ENCODE assay signal across 18 cellular contexts in the genomic region with DNA sequence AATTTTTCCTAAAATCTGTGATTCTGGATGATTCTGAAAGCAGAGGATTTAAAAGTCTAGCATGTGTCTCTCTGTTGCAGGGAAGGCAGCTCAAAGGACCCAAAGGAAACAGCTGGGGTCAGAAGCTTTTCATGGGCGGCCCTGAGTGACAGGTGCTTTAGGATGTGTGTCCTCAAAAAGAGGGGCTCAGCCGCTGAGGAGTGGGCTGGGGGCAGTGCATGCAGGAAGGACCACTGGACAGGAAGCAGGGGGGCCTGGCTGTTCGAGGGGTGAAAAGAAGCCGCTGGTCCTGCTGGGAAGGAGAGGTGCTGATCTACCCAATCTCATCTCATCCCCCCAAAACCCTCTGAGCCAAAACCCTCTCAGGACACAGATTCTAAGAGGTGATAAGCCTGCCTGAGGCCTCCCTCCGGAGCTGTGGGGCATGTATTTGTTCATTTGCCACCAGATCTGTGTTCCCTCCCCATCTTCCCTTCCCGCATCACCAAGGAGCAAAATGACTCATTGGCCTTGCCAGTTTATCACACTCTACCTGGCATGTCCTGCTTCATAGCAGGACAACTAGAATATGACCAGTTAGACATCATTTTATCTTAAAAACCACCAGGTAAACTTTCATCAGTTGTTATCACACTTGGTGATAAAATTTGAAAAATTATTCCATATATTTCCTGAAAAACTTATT.
DNase-seq lines count a peak whose midpoint lies in the region; ATAC-seq and TF ChIP-seq lines count a peak whose summit lies in the region.
"Had no signal": no experiment of that assay in that cellular context is flagged by ENCODE, and none has a peak within 500 bp of the region (broad histone marks: within the 10 kb centered on the region; RNA-seq: fewer than 3 reads in every experiment).

No MANE protein-coding gene starts in this region.

- H3K9me3 ChIP-seq in DND-41 (ENCODE audit: insufficient read depth, low read length, severe bottlenecking) (no peaks in the 10 kb centered on the region), neuronal stem cell (replicated peaks in 1 of 2; ENCODE audit: control insufficient read depth in 2 of 2, insufficient read depth in 1 of 2, low read depth in 1 of 2, low read length in 2 of 2) (no peaks in the 10 kb centered on the region)
- H3K9me3 ChIP-seq: psoas muscle had no signal

- H2BK120ac ChIP-seq in neuronal stem cell (ENCODE audit: low read depth, low read length): no peak overlapping the region

- H4K91ac ChIP-seq in neuronal stem cell (ENCODE audit: low read depth, low read length, poor library complexity): no peak overlapping the region

- peaks cover 40% of the 10 kb centered on the region for H3K4me1 Mint-ChIP-seq in activated CD8-positive, alpha-beta memory T cell treated with anti-CD3 and anti-CD28 coated beads, Interleukin-2, amount 10 ng/mL, durations not matched to agents 7 days and 5 days
- H3K4me1 Mint-ChIP-seq in activated naive CD8-positive, alpha-beta T cell treated with anti-CD3 and anti-CD28 coated beads for 36 hours: peaks cover 30% of the 10 kb centered on the region
- H3K4me1 Mint-ChIP-seq: neural crest cell had no signal

- H3K4me1 ChIP-seq in DND-41 (ENCODE audit: insufficient read depth, low read length) (peaks cover 57% of the 10 kb centered on the region), neuronal stem cell (ENCODE audit: control insufficient read depth in 2 of 2, insufficient read depth in 1 of 2, low read depth in 1 of 2, low read length in 2 of 2) (no peaks in the 10 kb centered on the region)
- H3K4me1 ChIP-seq: psoas muscle had no signal

- H2BK5ac ChIP-seq in neuronal stem cell (ENCODE audit: low read length): no peak overlapping the region

- H3K27me3 ChIP-seq in DND-41 (ENCODE audit: insufficient read depth, low read length, poor library complexity): no peaks in the 10 kb centered on the region
- peaks cover 0 to 30% (median 0%) of the 10 kb centered on the region in 3 experiments for H3K27me3 ChIP-seq in neuronal stem cell (ENCODE audit: control insufficient read depth in 3 of 3, insufficient read depth in 3 of 3, low read depth in 1 of 3, low read length in 3 of 3)

- H3K4ac ChIP-seq in neuronal stem cell (ENCODE audit: low read length): no peak overlapping the region

- no peak overlapping the region for H4K8ac ChIP-seq in neuronal stem cell (ENCODE audit: low read depth, low read length)

- no peak overlapping the region for H3K4me3 Mint-ChIP-seq in activated CD8-positive, alpha-beta memory T cell treated with anti-CD3 and anti-CD28 coated beads, Interleukin-2, amount 10 ng/mL, durations not matched to agents 7 days and 5 days
- H3K4me3 Mint-ChIP-seq in activated naive CD8-positive, alpha-beta T cell treated with anti-CD3 and anti-CD28 coated beads for 36 hours: no peak overlapping the region
- H3K4me3 Mint-ChIP-seq: neural crest cell had no signal

- H3K27ac ChIP-seq in DND-41 (ENCODE audit: low read length): peak overlapping the region; percentile 89
- no peak overlapping the region for H3K27ac ChIP-seq in neuronal stem cell (replicated peaks; ENCODE audit: low read length)
- H3K27ac ChIP-seq: psoas muscle had no signal

- no peaks in the 10 kb centered on the region for H3K27me3 Mint-ChIP-seq in activated CD8-positive, alpha-beta memory T cell treated with anti-CD3 and anti-CD28 coated beads, Interleukin-2, amount 10 ng/mL, durations not matched to agents 7 days and 5 days
- no peaks in the 10 kb centered on the region for H3K27me3 Mint-ChIP-seq in activated naive CD8-positive, alpha-beta T cell treated with anti-CD3 and anti-CD28 coated beads for 36 hours

- peak overlapping the region; percentile 41 for H3K18ac ChIP-seq in neuronal stem cell (ENCODE audit: low read length)

- no peak overlapping the region for H2AK5ac ChIP-seq in neuronal stem cell (ENCODE audit: low read depth, low read length)

- H3K4me3 ChIP-seq in DND-41 (ENCODE audit: low read depth in 1 of 2, low read length in 2 of 2): no peak overlapping the region
- H3K4me3 ChIP-seq in neuronal stem cell (ENCODE audit: low read length in 2 of 2): no peak overlapping the region
- H3K4me3 ChIP-seq: psoas muscle had no signal

- H3K27ac Mint-ChIP-seq in activated CD8-positive, alpha-beta memory T cell treated with anti-CD3 and anti-CD28 coated beads, Interleukin-2, amount 10 ng/mL, durations not matched to agents 7 days and 5 days: peak overlapping the region; percentile 42
- peak overlapping the region; percentile 3 for H3K27ac Mint-ChIP-seq in activated naive CD8-positive, alpha-beta T cell treated with anti-CD3 and anti-CD28 coated beads for 36 hours

- H2BK12ac ChIP-seq in neuronal stem cell (ENCODE audit: low read length): no peak overlapping the region

- H3K9ac ChIP-seq in DND-41 (ENCODE audit: low read depth, low read length): peak overlapping the region; percentile 41
- H3K9ac ChIP-seq in neuronal stem cell (ENCODE audit: low read depth, low read length, poor library complexity): no peak overlapping the region

- no peak for ATAC-seq in activated CD8-positive, alpha-beta memory T cell treated with anti-CD3 and anti-CD28 coated beads, Interleukin-2, amount 10 ng/mL, durations not matched to agents 7 days and 5 days
- ATAC-seq in DND-41 (ENCODE audit: insufficient read depth, low read depth) (peak; percentile 36), HG03025 (IDR thresholded peaks at IDR 0.05; ENCODE audit: low FRiP score, unreplicated experiment) (no peak), HG03108 (IDR thresholded peaks at IDR 0.05; ENCODE audit: unreplicated experiment) (no peak)
- ATAC-seq: left lobe of liver, Panc1, psoas muscle had no signal

- H3K79me2 ChIP-seq in DND-41 (ENCODE audit: insufficient read depth, low read length): no peaks in the 10 kb centered on the region

- no peaks in the 10 kb centered on the region for H3K79me1 ChIP-seq in neuronal stem cell (ENCODE audit: low read depth, low read length)

- DNase-seq in activated CD8-positive, alpha-beta memory T cell treated with anti-CD3 and anti-CD28 coated beads, Interleukin-2, amount 10 ng/mL, durations not matched to agents 7 days and 5 days: no peak
- DNase-seq in activated CD8-positive, alpha-beta memory T cell treated with anti-CD3 and anti-CD28 coated beads for 24 hours: no peak
- DNase-seq in DND-41: peak; percentile 41
- DNase-seq in activated naive CD8-positive, alpha-beta T cell treated with anti-CD3 and anti-CD28 coated beads for 36 hours: no peak
- no peak for DNase-seq in neuronal stem cell (ENCODE audit: low spot score)
- DNase-seq in ecto neural progenitor cell (ENCODE audit: low spot score): no peak
- DNase-seq: ACHN; activated CD4-positive, alpha-beta T cell treated with anti-CD3 and anti-CD28 coated beads for 48 hours; NCI-H187; NCI-H226; psoas muscle; small intestine; stimulated activated CD4-positive, alpha-beta T cell treated with anti-CD3 and anti-CD28 coated beads, Interleukin-4, amount 100 ng/mL, for 4 hours had no signal

- no peak for TF ChIP-seq CTCF in DND-41 (IDR thresholded peaks at IDR 0.05; ENCODE audit: borderline replicate concordance, extremely low read depth, low read length, poor library complexity, severe bottlenecking)

- H2AFZ ChIP-seq in DND-41 (ENCODE audit: low read depth, low read length) (peak overlapping the region; percentile 1; the same call in 1 of the 2 replicates), neuronal stem cell (ENCODE audit: low read length) (no peak overlapping the region)

- H3K4me2 ChIP-seq in DND-41 (ENCODE audit: insufficient read depth, low read length) (peak overlapping the region; percentile 58), neuronal stem cell (ENCODE audit: insufficient read depth, low read length, poor library complexity, severe bottlenecking) (no peak overlapping the region)

- CTCF ChIA-PET in activated CD8-positive, alpha-beta memory T cell treated with anti-CD3 and anti-CD28 coated beads, Interleukin-2, amount 10 ng/mL, durations not matched to agents 7 days and 5 days (lab: Charles Lee): interaction anchor here (0.6 to 4.2 kb wide), 8 partner anchors 82 to 195 kb away, joined by 3 to 20 read pairs (median 4); no protein-coding TSS in a partner anchor

- H3K9me3 Mint-ChIP-seq in activated CD8-positive, alpha-beta memory T cell treated with anti-CD3 and anti-CD28 coated beads, Interleukin-2, amount 10 ng/mL, durations not matched to agents 7 days and 5 days (ENCODE audit: low read depth): no peaks in the 10 kb centered on the region
- no peaks in the 10 kb centered on the region for H3K9me3 Mint-ChIP-seq in activated naive CD8-positive, alpha-beta T cell treated with anti-CD3 and anti-CD28 coated beads for 36 hours
- H3K9me3 Mint-ChIP-seq: neural crest cell had no signal

- no peaks in the 10 kb centered on the region for H4K20me1 ChIP-seq in DND-41 (ENCODE audit: insufficient read depth, low read length)

- no peaks in the 10 kb centered on the region for H3K36me3 Mint-ChIP-seq in activated CD8-positive, alpha-beta memory T cell treated with anti-CD3 and anti-CD28 coated beads, Interleukin-2, amount 10 ng/mL, durations not matched to agents 7 days and 5 days
- no peaks in the 10 kb centered on the region for H3K36me3 Mint-ChIP-seq in activated naive CD8-positive, alpha-beta T cell treated with anti-CD3 and anti-CD28 coated beads for 36 hours

- peak overlapping the region; percentile 17 for H3K14ac ChIP-seq in neuronal stem cell (ENCODE audit: low read length)

- no CpG with 5 or more reads among the region's 6 CpGs for WGBS in neuronal stem cell (ENCODE audit: extremely low coverage in 2 of 2, insufficient read length in 2 of 2, insufficient replicate concordance in 1 of 2), 2 donors

- H3K36me3 ChIP-seq in DND-41 (ENCODE audit: insufficient read depth, low read length) (no peaks in the 10 kb centered on the region), neuronal stem cell (replicated peaks in 1 of 2; ENCODE audit: control insufficient read depth in 2 of 2, insufficient read depth in 2 of 2, low read length in 2 of 2) (no peaks in the 10 kb centered on the region)

- H3K23ac ChIP-seq in neuronal stem cell (ENCODE audit: low read depth, low read length, poor library complexity): peak overlapping the region; percentile 25

- H2BK15ac ChIP-seq in neuronal stem cell (ENCODE audit: low read length): no peak overlapping the region
